24 cellular contexts compared by ENCODE assay signal in genomic region chr5:145204741-145205140, GRCh38.
DNase-seq lines count a peak whose midpoint lies in the region; ATAC-seq, FAIRE-seq and TF ChIP-seq lines count a peak whose summit lies in the region.
"Had no signal": no experiment of that assay in that cellular context is flagged by ENCODE, and none has a peak within 500 bp of the region (broad histone marks: within the 10 kb centered on the region; RNA-seq: fewer than 3 reads in every experiment).

No MANE protein-coding gene starts in this region.

- H3K27ac ChIP-seq in RWPE2 (ENCODE audit: poor library complexity, severe bottlenecking), result no peak overlapping the region
- H3K27ac ChIP-seq: BLaER1 treated with 17β-estradiol and CSF1 and Interleukin-3, amounts not matched to agents 10 nM and 100 nM; SJSA1 had no signal

- no peak for TF ChIP-seq CTCF in RWPE2 (IDR thresholded peaks at IDR 0.05; ENCODE audit: poor library complexity, severe bottlenecking)

- H3K27me3 ChIP-seq in RWPE2 (ENCODE audit: insufficient read depth, poor library complexity, severe bottlenecking), result peaks cover 4% of the 10 kb centered on the region
- H3K27me3 ChIP-seq: BLaER1 treated with 17β-estradiol and CSF1 and Interleukin-3, amounts not matched to agents 10 nM and 100 nM; SJSA1 had no signal

- FAIRE-seq in GM19239 (lab: Jason Lieb, UNC), result no peak
- FAIRE-seq: H54, RCC 7860 had no signal

- no peaks in the 10 kb centered on the region for H3K9me3 ChIP-seq in RWPE2 (ENCODE audit: severe bottlenecking)
- H3K9me3 ChIP-seq: BLaER1 treated with 17β-estradiol and CSF1 and Interleukin-3, amounts not matched to agents 10 nM and 100 nM; SJSA1 had no signal

- H3K4me1 ChIP-seq in RWPE2 (ENCODE audit: insufficient read depth, poor library complexity, severe bottlenecking), result no peaks in the 10 kb centered on the region
- H3K4me1 ChIP-seq: BLaER1 treated with 17β-estradiol and CSF1 and Interleukin-3, amounts not matched to agents 10 nM and 100 nM; SJSA1 had no signal

- peak; percentile 42; the same call in 1 of the 3 replicates for ATAC-seq in RWPE2 (ENCODE audit: low read depth)
- ATAC-seq: Right ventricle myocardium inferior had no signal

- H3K4me3 ChIP-seq in RWPE2 (ENCODE audit: severe bottlenecking), result no peak overlapping the region
- H3K4me3 ChIP-seq: BLaER1 treated with 17β-estradiol and CSF1 and Interleukin-3, amounts not matched to agents 10 nM and 100 nM; SJSA1 had no signal

- no peaks in the 10 kb centered on the region for H3K36me3 ChIP-seq in RWPE2 (ENCODE audit: low read depth)
- H3K36me3 ChIP-seq: BLaER1 treated with 17β-estradiol and CSF1 and Interleukin-3, amounts not matched to agents 10 nM and 100 nM; SJSA1 had no signal

- DNase-seq in NCI-H1436 (lab: John Stamatoyannopoulos, UW), result peak; percentile 27
- DNase-seq in NCI-H1436 treated with DMSO at 0.1 percent for 48 hours (lab: John Stamatoyannopoulos, UW), result no peak
- DNase-seq in NCI-H1105 (lab: John Stamatoyannopoulos, UW), result peak; percentile 55
- no peak for DNase-seq in RWPE2 (ENCODE audit: low spot score)
- DNase-seq in myocyte (ENCODE audit: low read depth), result peak; percentile 5
- no peak for DNase-seq in GM19239 (ENCODE audit: insufficient read length, low spot score)
- no peak for DNase-seq in activated naive CD4-positive, alpha-beta T cell treated with Interleukin-2 at 50 U/mL for 16 hours
- DNase-seq: 8988T; Calu3; CD4-positive, alpha-beta memory T cell; DMS53; GDM1; Karpas-422; NCI-H146; NCI-H2029; NCI-H2171; NCI-H345; NCI-H526; T-helper 1 cell had no signal

Comparison
In these comparisons a context has a peak if more than half of its experiments do, and no peak if none do; other contexts are left out.
1. DNase-seq: peak in NCI-H1436 (single experiment), NCI-H1105 (single experiment) and myocyte (single experiment); none in NCI-H1436 treated with DMSO at 0.1 percent for 48 hours (single experiment), RWPE2 (single experiment), GM19239 (single experiment) and activated naive CD4-positive, alpha-beta T cell treated with Interleukin-2 at 50 U/mL for 16 hours (single experiment).